8 cellular contexts compared by ENCODE assay signal in genomic region chr1:219927956-219928790, GRCh38. TPM values are rescaled to one million over a fixed set of nuclear protein-coding genes. Genes with fewer than 3 reads are reported as not detected.
DNase-seq lines count a peak whose midpoint lies in the region; ATAC-seq and TF ChIP-seq lines count a peak whose summit lies in the region.

TSS of gene SLC30A10 (minus strand) at chr1:219928557. CDS start at chr1:219928440, 117 bp downstream.

- CTCF ChIA-PET in activated CD4-positive, alpha-beta T cell treated with anti-CD3 and anti-CD28 coated beads, Interleukin-2, amount 10 ng/mL, durations not matched to agents 7 days and 5 days (lab: Charles Lee) = no interaction called here

- no peak within 1 kb of the TSS for H3K27ac Mint-ChIP-seq in activated CD4-positive, alpha-beta T cell treated with anti-CD3 and anti-CD28 coated beads, Interleukin-2, amount 10 ng/mL, durations not matched to agents 7 days and 5 days
- H3K27ac Mint-ChIP-seq in neural crest cell (ENCODE audit: unreplicated experiment) = peak within 1 kb of the TSS; percentile 19

- no peak within 1 kb of the TSS for H3K27ac ChIP-seq in foreskin keratinocyte

- H3K27me3 Mint-ChIP-seq in activated CD4-positive, alpha-beta T cell treated with anti-CD3 and anti-CD28 coated beads, Interleukin-2, amount 10 ng/mL, durations not matched to agents 7 days and 5 days = peaks cover 44% of the 10 kb centered on the region
- H3K27me3 Mint-ChIP-seq in neural crest cell (ENCODE audit: low read depth) = peaks cover 46% of the 10 kb centered on the region

- POLR2A ChIA-PET in activated CD4-positive, alpha-beta T cell treated with anti-CD3 and anti-CD28 coated beads, Interleukin-2, amount 10 ng/mL, durations not matched to agents 7 days and 5 days (lab: Charles Lee) = no interaction called here

- peak within 1 kb of the TSS; percentile 54 for H3K4me3 Mint-ChIP-seq in activated CD4-positive, alpha-beta T cell treated with anti-CD3 and anti-CD28 coated beads, Interleukin-2, amount 10 ng/mL, durations not matched to agents 7 days and 5 days
- peak within 1 kb of the TSS; percentile 86 for H3K4me3 Mint-ChIP-seq in neural crest cell

- H3K4me3 ChIP-seq in GM12864 (ENCODE audit: low read depth, low read length) = peak within 1 kb of the TSS; percentile 41

- H3K36me3 Mint-ChIP-seq in activated CD4-positive, alpha-beta T cell treated with anti-CD3 and anti-CD28 coated beads, Interleukin-2, amount 10 ng/mL, durations not matched to agents 7 days and 5 days (ENCODE audit: low read depth) = no peaks in the 10 kb centered on the region
- H3K36me3 Mint-ChIP-seq in neural crest cell (ENCODE audit: low read depth) = no peaks in the 10 kb centered on the region

- peaks cover 5% of the 10 kb centered on the region for H3K4me1 Mint-ChIP-seq in activated CD4-positive, alpha-beta T cell treated with anti-CD3 and anti-CD28 coated beads, Interleukin-2, amount 10 ng/mL, durations not matched to agents 7 days and 5 days
- peaks cover 5% of the 10 kb centered on the region for H3K4me1 Mint-ChIP-seq in neural crest cell

- no peaks in the 10 kb centered on the region for H3K4me1 ChIP-seq in foreskin keratinocyte

- ATAC-seq in HG02870 (IDR thresholded peaks at IDR 0.05; ENCODE audit: unreplicated experiment) = peak; percentile 47
- ATAC-seq in foreskin keratinocyte = peak; percentile 63
- ATAC-seq in GM18861 (IDR thresholded peaks at IDR 0.05; ENCODE audit: unreplicated experiment) = no peak

- peaks cover 42% of the 10 kb centered on the region for H3K27me3 ChIP-seq in foreskin keratinocyte

- DNase-seq in GM12864 (ENCODE audit: low read depth) (no peak), foreskin keratinocyte (peak in 1 of 2 donors; percentile 4), neural crest cell (ENCODE audit: low read depth, low spot score) (peak; percentile 28), T-helper 9 cell (no peak)
- DNase-seq in activated CD4-positive, alpha-beta T cell treated with anti-CD3 and anti-CD28 coated beads, Interleukin-2, amount 10 ng/mL, durations not matched to agents 7 days and 5 days = no peak
- no peak for DNase-seq in activated effector memory CD4-positive, alpha-beta T cell treated with anti-CD3 and anti-CD28 coated beads, Interleukin-2, amount 50 U/mL, for 16 hours

- TF ChIP-seq CTCF in GM12864 (IDR thresholded peaks at IDR 0.05; ENCODE audit: low read depth, low read length, missing control alignments) = peak; percentile 1
- TF ChIP-seq CTCF in foreskin keratinocyte (conservative IDR thresholded peaks at IDR 0.05) = no peak
- TF ChIP-seq CTCF in neural crest cell (conservative IDR thresholded peaks at IDR 0.05) = no peak

- no peaks in the 10 kb centered on the region for H3K9me3 Mint-ChIP-seq in activated CD4-positive, alpha-beta T cell treated with anti-CD3 and anti-CD28 coated beads, Interleukin-2, amount 10 ng/mL, durations not matched to agents 7 days and 5 days
- no peaks in the 10 kb centered on the region for H3K9me3 Mint-ChIP-seq in neural crest cell

RNA-seq across cellular contexts. Expression of gene SLC30A10, which starts in this region (rescaled TPM):
- not detected for total RNA-seq in activated CD4-positive, alpha-beta T cell treated with anti-CD3 and anti-CD28 coated beads, Interleukin-2, amount 10 ng/mL, durations not matched to agents 7 days and 5 days
- total RNA-seq in foreskin keratinocyte = not detected in 2 replicates
- polyA plus RNA-seq in foreskin keratinocyte = not detected in 2 replicates
- total RNA-seq in neural crest cell = 0.63 and 0.73 TPM in 2 replicates

Comparison
In these comparisons a context has a peak if more than half of its experiments do, and no peak if none do; other contexts are left out.
1. Peak in ATAC-seq in foreskin keratinocyte; RNA of the gene not detected or under 1 TPM.
2. Peak in DNase-seq in neural crest cell; RNA of the gene not detected or under 1 TPM.